ENCODE assay signal across 8 cellular contexts in genomic region chr16:56632160-56632847, GRCh38. TPM values are rescaled to one million over a fixed set of nuclear protein-coding genes. Genes with fewer than 3 reads are reported as not detected.
DNase-seq lines count a peak whose midpoint lies in the region; ATAC-seq and TF ChIP-seq lines count a peak whose summit lies in the region.

TSS of gene MT1M (plus strand) at chr16:56632659. CDS start at chr16:56632732, 73 bp downstream.

- peak within 1 kb of the TSS; percentile 61 for H3K4me3 ChIP-seq in lower lobe of right lung

- TF ChIP-seq CTCF in lower lobe of right lung (IDR thresholded peaks at IDR 0.05): no peak

- H3K36me3 ChIP-seq in lower lobe of right lung: no peaks in the 10 kb centered on the region

- H3K36me3 Mint-ChIP-seq in activated CD4-positive, alpha-beta T cell treated with anti-CD3 and anti-CD28 coated beads for 36 hours (ENCODE audit: low read depth): no peaks in the 10 kb centered on the region
- no peaks in the 10 kb centered on the region for H3K36me3 Mint-ChIP-seq in dendritic cell treated with granulocyte-macrophage colony-stimulating factor and Interleukin-4, amounts not matched to agents 40 ng/mL and 50 ng/mL, for 4 days (ENCODE audit: low read depth)

- CTCF ChIA-PET in activated CD4-positive, alpha-beta T cell treated with anti-CD3 and anti-CD28 coated beads for 36 hours (lab: Charles Lee): interaction anchor here (1.2 kb wide), 1 partner anchor 27 kb away, joined by 3 read pairs; no protein-coding TSS in a partner anchor

- peak within 1 kb of the TSS; percentile 52 for H3K4me3 Mint-ChIP-seq in activated CD4-positive, alpha-beta T cell treated with anti-CD3 and anti-CD28 coated beads for 36 hours
- peak within 1 kb of the TSS; percentile 69 for H3K4me3 Mint-ChIP-seq in dendritic cell treated with granulocyte-macrophage colony-stimulating factor and Interleukin-4, amounts not matched to agents 40 ng/mL and 50 ng/mL, for 4 days

- H3K27ac Mint-ChIP-seq in activated CD4-positive, alpha-beta T cell treated with anti-CD3 and anti-CD28 coated beads for 36 hours: no peak within 1 kb of the TSS
- no peak within 1 kb of the TSS for H3K27ac Mint-ChIP-seq in dendritic cell treated with granulocyte-macrophage colony-stimulating factor and Interleukin-4, amounts not matched to agents 40 ng/mL and 50 ng/mL, for 4 days

- peaks cover 60% of the 10 kb centered on the region for H3K27me3 Mint-ChIP-seq in activated CD4-positive, alpha-beta T cell treated with anti-CD3 and anti-CD28 coated beads for 36 hours
- H3K27me3 Mint-ChIP-seq in dendritic cell treated with granulocyte-macrophage colony-stimulating factor and Interleukin-4, amounts not matched to agents 40 ng/mL and 50 ng/mL, for 4 days: peaks cover 91% of the 10 kb centered on the region

- peaks cover 29% of the 10 kb centered on the region for H3K4me1 ChIP-seq in lower lobe of right lung

- H3K4me1 Mint-ChIP-seq in activated CD4-positive, alpha-beta T cell treated with anti-CD3 and anti-CD28 coated beads for 36 hours: peaks cover 18% of the 10 kb centered on the region
- H3K4me1 Mint-ChIP-seq in dendritic cell treated with granulocyte-macrophage colony-stimulating factor and Interleukin-4, amounts not matched to agents 40 ng/mL and 50 ng/mL, for 4 days (ENCODE audit: low read depth): peaks cover 22% of the 10 kb centered on the region

- no peak for ATAC-seq in activated CD4-positive, alpha-beta T cell treated with anti-CD3 and anti-CD28 coated beads for 36 hours
- ATAC-seq in lower lobe of right lung: peak; percentile 85

- H3K9me3 Mint-ChIP-seq in activated CD4-positive, alpha-beta T cell treated with anti-CD3 and anti-CD28 coated beads for 36 hours (ENCODE audit: low read depth): no peaks in the 10 kb centered on the region
- H3K9me3 Mint-ChIP-seq in dendritic cell treated with granulocyte-macrophage colony-stimulating factor and Interleukin-4, amounts not matched to agents 40 ng/mL and 50 ng/mL, for 4 days: no peaks in the 10 kb centered on the region

- POLR2A ChIA-PET in activated CD4-positive, alpha-beta T cell treated with anti-CD3 and anti-CD28 coated beads for 36 hours (lab: Charles Lee): no interaction called here

- H3K27me3 ChIP-seq in lower lobe of right lung (ENCODE audit: low read depth): peaks cover 47% of the 10 kb centered on the region

- no peaks in the 10 kb centered on the region for H3K9me3 ChIP-seq in lower lobe of right lung

- DNase-seq in activated CD4-positive, alpha-beta T cell treated with anti-CD3 and anti-CD28 coated beads for 36 hours: peak; percentile 22
- DNase-seq in activated CD4-positive, alpha-beta T cell treated with anti-CD3 and anti-CD28 coated beads, Interleukin-2, amount 50 U/mL, for 1 hour: no peak
- peak; percentile 73 for DNase-seq in lower lobe of right lung
- DNase-seq in substantia nigra (lab: John Stamatoyannopoulos, UW): peak in 37 of 49 donors; percentile 20 to 87 (median 51)
- DNase-seq in stimulated activated CD8-positive, alpha-beta memory T cell treated with anti-CD3 and anti-CD28 coated beads, Interleukin-4, amount 100 ng/mL, for 48 hours: no peak
- DNase-seq in activated CD8-positive, alpha-beta memory T cell treated with anti-CD3 and anti-CD28 coated beads, Interleukin-2, amount 50 U/mL, for 4 hours: no peak
- no peak for DNase-seq in activated CD4-positive, alpha-beta T cell treated with anti-CD3 and anti-CD28 coated beads for 48 hours

- intact Hi-C loops in activated CD4-positive, alpha-beta T cell treated with anti-CD3 and anti-CD28 coated beads for 36 hours (cut with DNase I, micrococcal nuclease): no loop called here
- intact Hi-C loops in dendritic cell treated with granulocyte-macrophage colony-stimulating factor and Interleukin-4, amounts not matched to agents 40 ng/mL and 50 ng/mL, for 4 days (cut with micrococcal nuclease): no loop called here
- intact Hi-C loops in lower lobe of right lung (cut with DNase I): no loop called here

- peak within 1 kb of the TSS; percentile 78 for H3K27ac ChIP-seq in lower lobe of right lung
- peak within 1 kb of the TSS; percentile 69 for H3K27ac ChIP-seq in substantia nigra (ENCODE audit: low read depth, low read length, poor library complexity, severe bottlenecking)

RNA-seq across cellular contexts. Expression of gene MT1M, which starts in this region (rescaled TPM):
- total RNA-seq in activated CD4-positive, alpha-beta T cell treated with anti-CD3 and anti-CD28 coated beads for 36 hours: not detected
- total RNA-seq in lower lobe of right lung: 29.8 TPM

Comparison
In these comparisons a context has a peak if more than half of its experiments do, and no peak if none do; other contexts are left out.
1. RNA of gene MT1M (total RNA-seq): 29.8 TPM in lower lobe of right lung (single experiment); not detected in activated CD4-positive, alpha-beta T cell treated with anti-CD3 and anti-CD28 coated beads for 36 hours; every median in the first group is over 10 times any median in the second.
2. Peak in DNase-seq in activated CD4-positive, alpha-beta T cell treated with anti-CD3 and anti-CD28 coated beads for 36 hours; RNA of the gene not detected or under 1 TPM.
3. DNase-seq: peak in lower lobe of right lung (single experiment) and substantia nigra (37 of 49); none in activated CD4-positive, alpha-beta T cell treated with anti-CD3 and anti-CD28 coated beads, Interleukin-2, amount 50 U/mL, for 1 hour (single experiment), stimulated activated CD8-positive, alpha-beta memory T cell treated with anti-CD3 and anti-CD28 coated beads, Interleukin-4, amount 100 ng/mL, for 48 hours (single experiment), activated CD8-positive, alpha-beta memory T cell treated with anti-CD3 and anti-CD28 coated beads, Interleukin-2, amount 50 U/mL, for 4 hours (single experiment) and activated CD4-positive, alpha-beta T cell treated with anti-CD3 and anti-CD28 coated beads for 48 hours (single experiment).